ENCODE assay signal across 8 cellular contexts in genomic region chr4:80266902-80267380, GRCh38. TPM values are rescaled to one million over a fixed set of nuclear protein-coding genes. Genes with fewer than 3 reads are reported as not detected.
DNase-seq lines count a peak whose midpoint lies in the region; ATAC-seq and TF ChIP-seq lines count a peak whose summit lies in the region.

No MANE protein-coding gene starts in this region.

- H3K27ac Mint-ChIP-seq in CD8-positive, alpha-beta T cell = no peak overlapping the region
- H3K27ac Mint-ChIP-seq in activated CD4-positive, alpha-beta memory T cell treated with anti-CD3 and anti-CD28 coated beads, Interleukin-2, amount 10 ng/mL, durations not matched to agents 7 days and 5 days = no peak overlapping the region

- H3K4me2 ChIP-seq in skeletal muscle satellite cell (ENCODE audit: low read length) = peak overlapping the region; percentile 92

- POLR2A ChIA-PET in CD8-positive, alpha-beta T cell (lab: Charles Lee) = no interaction called here
- POLR2A ChIA-PET in activated CD4-positive, alpha-beta memory T cell treated with anti-CD3 and anti-CD28 coated beads, Interleukin-2, amount 10 ng/mL, durations not matched to agents 7 days and 5 days (lab: Charles Lee) = no interaction called here

- CTCF ChIA-PET in CD8-positive, alpha-beta T cell (lab: Charles Lee) = no interaction called here
- CTCF ChIA-PET in activated CD4-positive, alpha-beta memory T cell treated with anti-CD3 and anti-CD28 coated beads, Interleukin-2, amount 10 ng/mL, durations not matched to agents 7 days and 5 days (lab: Charles Lee) = no interaction called here

- no peak for TF ChIP-seq CTCF in CD8-positive, alpha-beta T cell (IDR thresholded peaks at IDR 0.05)
- TF ChIP-seq CTCF in left ventricle myocardium inferior (IDR thresholded peaks at IDR 0.05; ENCODE audit: borderline replicate concordance) = no peak

- peak overlapping the region; percentile 92 for H3K9ac ChIP-seq in skeletal muscle satellite cell (ENCODE audit: low read depth, low read length)

- H3K27ac ChIP-seq in CD8-positive, alpha-beta T cell (ENCODE audit: low read depth, low read length) = no peak overlapping the region
- no peak overlapping the region for H3K27ac ChIP-seq in left ventricle myocardium inferior (replicated peaks)

- intact Hi-C loops in CD8-positive, alpha-beta T cell (cut with DNase I, micrococcal nuclease) = no loop called here
- intact Hi-C loops in left ventricle myocardium inferior (cut with micrococcal nuclease) = no loop called here

- H3K4me1 ChIP-seq in CD8-positive, alpha-beta T cell (ENCODE audit: insufficient read depth, low read length) = peaks cover 27% of the 10 kb centered on the region
- H3K4me1 ChIP-seq in left ventricle myocardium inferior = peaks cover 23% of the 10 kb centered on the region
- H3K4me1 ChIP-seq in skeletal muscle satellite cell (ENCODE audit: control insufficient read depth, insufficient read depth, low read length) = peaks cover 47% of the 10 kb centered on the region

- H3K27me3 Mint-ChIP-seq in CD8-positive, alpha-beta T cell (ENCODE audit: low read depth) = peaks cover 80% of the 10 kb centered on the region
- H3K27me3 Mint-ChIP-seq in activated CD4-positive, alpha-beta memory T cell treated with anti-CD3 and anti-CD28 coated beads, Interleukin-2, amount 10 ng/mL, durations not matched to agents 7 days and 5 days = peaks cover 89% of the 10 kb centered on the region

- H3K4me1 Mint-ChIP-seq in CD8-positive, alpha-beta T cell (ENCODE audit: low read depth) = peaks cover 38% of the 10 kb centered on the region
- peaks cover 24% of the 10 kb centered on the region for H3K4me1 Mint-ChIP-seq in activated CD4-positive, alpha-beta memory T cell treated with anti-CD3 and anti-CD28 coated beads, Interleukin-2, amount 10 ng/mL, durations not matched to agents 7 days and 5 days

- H3K4me3 ChIP-seq in CD8-positive, alpha-beta T cell (ENCODE audit: low read depth, low read length) = peak overlapping the region; percentile 33
- peak overlapping the region; percentile 69 for H3K4me3 ChIP-seq in left ventricle myocardium inferior
- peak overlapping the region; percentile 77 for H3K4me3 ChIP-seq in skeletal muscle satellite cell (ENCODE audit: low read length)

- H3K9me3 Mint-ChIP-seq in CD8-positive, alpha-beta T cell = no peaks in the 10 kb centered on the region
- no peaks in the 10 kb centered on the region for H3K9me3 Mint-ChIP-seq in activated CD4-positive, alpha-beta memory T cell treated with anti-CD3 and anti-CD28 coated beads, Interleukin-2, amount 10 ng/mL, durations not matched to agents 7 days and 5 days

- ATAC-seq in CD8-positive, alpha-beta T cell = no peak
- peak; percentile 33 for ATAC-seq in HG03159 (IDR thresholded peaks at IDR 0.05; ENCODE audit: unreplicated experiment)
- no peak for ATAC-seq in GM21528 (IDR thresholded peaks at IDR 0.05; ENCODE audit: low FRiP score, unreplicated experiment)

- H3K36me3 Mint-ChIP-seq in CD8-positive, alpha-beta T cell = no peaks in the 10 kb centered on the region
- no peaks in the 10 kb centered on the region for H3K36me3 Mint-ChIP-seq in activated CD4-positive, alpha-beta memory T cell treated with anti-CD3 and anti-CD28 coated beads, Interleukin-2, amount 10 ng/mL, durations not matched to agents 7 days and 5 days (ENCODE audit: low read depth)

- no peaks in the 10 kb centered on the region for H3K36me3 ChIP-seq in CD8-positive, alpha-beta T cell (ENCODE audit: insufficient read depth, low read length)
- H3K36me3 ChIP-seq in left ventricle myocardium inferior = no peaks in the 10 kb centered on the region
- H3K36me3 ChIP-seq in skeletal muscle satellite cell (ENCODE audit: insufficient read depth, low read length) = peaks cover 25% of the 10 kb centered on the region

- peaks cover 11% of the 10 kb centered on the region for H3K27me3 ChIP-seq in CD8-positive, alpha-beta T cell (ENCODE audit: insufficient read depth, low read length)
- H3K27me3 ChIP-seq in left ventricle myocardium inferior (ENCODE audit: low read depth) (peaks cover 85% of the 10 kb centered on the region), skeletal muscle satellite cell (ENCODE audit: control insufficient read depth, insufficient read depth, low read length) (no peaks in the 10 kb centered on the region)

- no peaks in the 10 kb centered on the region for H3K9me3 ChIP-seq in CD8-positive, alpha-beta T cell (ENCODE audit: low read length)
- H3K9me3 ChIP-seq in left ventricle myocardium inferior (replicated peaks) (no peaks in the 10 kb centered on the region), skeletal muscle satellite cell (replicated peaks; ENCODE audit: low read length) (no peaks in the 10 kb centered on the region)

- peak in 1 of 7 experiments; percentile 17 for DNase-seq in CD8-positive, alpha-beta T cell
- DNase-seq in activated CD4-positive, alpha-beta memory T cell treated with anti-CD3 and anti-CD28 coated beads, Interleukin-2, amount 10 ng/mL, durations not matched to agents 7 days and 5 days = no peak
- DNase-seq in left ventricle myocardium inferior (no peak), MV-4-11 (lab: John Stamatoyannopoulos, UW) (no peak), hippocampal formation (lab: John Stamatoyannopoulos, UW) (no peak)

- peak overlapping the region; percentile 72 for H3K4me3 Mint-ChIP-seq in CD8-positive, alpha-beta T cell
- peak overlapping the region; percentile 33 for H3K4me3 Mint-ChIP-seq in activated CD4-positive, alpha-beta memory T cell treated with anti-CD3 and anti-CD28 coated beads, Interleukin-2, amount 10 ng/mL, durations not matched to agents 7 days and 5 days

RNA-seq across cellular contexts. Expression of gene FGF5, which starts 0.5 kb away (rescaled TPM):
- under 1 TPM; 0.05 to 0.14 TPM for total RNA-seq in CD8-positive, alpha-beta T cell
- not detected for total RNA-seq in activated CD4-positive, alpha-beta memory T cell treated with anti-CD3 and anti-CD28 coated beads, Interleukin-2, amount 10 ng/mL, durations not matched to agents 7 days and 5 days
- total RNA-seq in left ventricle myocardium inferior = 1.2 TPM
- 6.1 and 7.2 TPM in 2 replicates for total RNA-seq in skeletal muscle satellite cell (2012; rRNA removed)
